In the genomic region with DNA sequence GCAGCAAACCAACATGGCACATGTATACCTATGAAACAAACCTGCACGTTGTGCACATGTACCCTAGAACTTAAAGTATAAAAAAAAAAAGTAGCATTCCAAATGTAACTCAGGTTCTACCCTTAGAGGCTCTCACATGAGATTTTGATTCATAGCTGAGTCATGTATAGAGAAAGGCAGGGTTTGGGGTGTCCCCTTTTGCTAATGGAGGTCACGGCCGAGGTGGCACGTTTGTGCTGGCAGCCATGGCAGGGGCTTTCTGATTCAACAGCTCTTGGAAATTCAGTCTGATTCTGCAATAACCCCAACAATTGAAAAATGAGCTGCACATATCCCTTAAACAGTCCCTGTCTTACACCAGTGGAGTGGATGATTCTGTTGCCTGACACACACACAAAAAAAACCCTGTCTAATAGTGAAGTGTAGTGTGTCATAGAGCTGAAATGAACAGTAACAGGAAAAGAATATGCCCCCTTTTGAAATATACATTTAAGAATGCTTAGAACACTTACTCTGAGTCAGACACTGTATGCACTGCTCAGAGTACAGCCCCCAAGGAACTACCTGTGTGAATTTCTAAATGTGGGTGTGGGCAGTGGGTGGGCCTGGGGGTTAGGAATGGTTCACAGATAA, we compare ENCODE assay signal across 9 cellular contexts. TPM values are rescaled to one million over a fixed set of nuclear protein-coding genes. Genes with fewer than 3 reads are reported as not detected.
DNase-seq lines count a peak whose midpoint lies in the region; ATAC-seq lines count a peak whose summit lies in the region.
"Had no signal": no experiment of that assay in that cellular context is flagged by ENCODE, and none has a peak within 500 bp of the region (broad histone marks: within the 10 kb centered on the region; RNA-seq: fewer than 3 reads in every experiment).

No MANE protein-coding gene starts in this region.

- H3K4me1 Mint-ChIP-seq in activated T-cell treated with anti-CD3 and anti-CD28 coated beads, Interleukin-2, amount 50 U/mL, for 4 hours (ENCODE audit: low read depth), result peaks cover 53% of the 10 kb centered on the region

- peak; percentile 29 to 50 for DNase-seq in activated CD4-positive, alpha-beta T cell treated with anti-CD3 and anti-CD28 coated beads for 24 hours (ENCODE audit: low read depth in 2 of 2)
- DNase-seq in activated CD4-positive, alpha-beta T cell treated with anti-CD3 and anti-CD28 coated beads for 1 hour, result no peak
- DNase-seq in activated T-cell treated with anti-CD3 and anti-CD28 coated beads, Interleukin-2, amount 50 U/mL, for 4 hours, result peak; percentile 36
- peak; percentile 21 to 36 for DNase-seq in stimulated activated CD8-positive, alpha-beta memory T cell treated with anti-CD3 and anti-CD28 coated beads, Interleukin-7, amount 100 ng/mL, for 48 hours (ENCODE audit: extremely low read depth in 1 of 2, low read depth in 1 of 2)
- DNase-seq in mucosa of gallbladder (ENCODE audit: low spot score) (no peak), SIG-M5 treated with dmso at 0.1 percent for 504 hours (lab: John Stamatoyannopoulos, UW; ENCODE audit: unreplicated experiment) (no peak)
- DNase-seq: small intestine had no signal

- no peaks in the 10 kb centered on the region for H3K27me3 Mint-ChIP-seq in activated T-cell treated with anti-CD3 and anti-CD28 coated beads, Interleukin-2, amount 50 U/mL, for 4 hours (ENCODE audit: low read depth)

- peak; percentile 86 for ATAC-seq in HG03196 (IDR thresholded peaks at IDR 0.05; ENCODE audit: unreplicated experiment)
- ATAC-seq in activated T-cell treated with anti-CD3 and anti-CD28 coated beads, Interleukin-2, amount 50 U/mL, for 4 hours, result peak; percentile 90 to 93
- ATAC-seq in GM19455 (IDR thresholded peaks at IDR 0.05; ENCODE audit: unreplicated experiment), result no peak

- H3K4me3 Mint-ChIP-seq in activated T-cell treated with anti-CD3 and anti-CD28 coated beads, Interleukin-2, amount 50 U/mL, for 4 hours, result peak overlapping the region; percentile 23

- no peaks in the 10 kb centered on the region for H3K36me3 Mint-ChIP-seq in activated T-cell treated with anti-CD3 and anti-CD28 coated beads, Interleukin-2, amount 50 U/mL, for 4 hours (ENCODE audit: insufficient read depth)

- H3K9me3 Mint-ChIP-seq in activated T-cell treated with anti-CD3 and anti-CD28 coated beads, Interleukin-2, amount 50 U/mL, for 4 hours, result no peaks in the 10 kb centered on the region

RNA-seq across cellular contexts. Expression of a gene that starts 40.4 kb away (rescaled TPM):
- under 1 TPM in 2 of 3 donors, not detected in 1; 0.22 to 0.46 TPM for total RNA-seq in activated T-cell treated with anti-CD3 and anti-CD28 coated beads, Interleukin-2, amount 50 U/mL, for 4 hours
- 0.89 TPM for total RNA-seq in mucosa of gallbladder

Comparison
In these comparisons a context has a peak if more than half of its experiments do, and no peak if none do; other contexts are left out.
1. DNase-seq: peak in activated CD4-positive, alpha-beta T cell treated with anti-CD3 and anti-CD28 coated beads for 24 hours (2 of 2), activated T-cell treated with anti-CD3 and anti-CD28 coated beads, Interleukin-2, amount 50 U/mL, for 4 hours (single experiment) and stimulated activated CD8-positive, alpha-beta memory T cell treated with anti-CD3 and anti-CD28 coated beads, Interleukin-7, amount 100 ng/mL, for 48 hours (2 of 2); none in activated CD4-positive, alpha-beta T cell treated with anti-CD3 and anti-CD28 coated beads for 1 hour (single experiment), mucosa of gallbladder (single experiment) and SIG-M5 treated with dmso at 0.1 percent for 504 hours (single experiment).